In genomic region chrX:108439434-108439883, GRCh38 we compare ENCODE assay signal across 9 cellular contexts. TPM values are rescaled to one million over a fixed set of nuclear protein-coding genes. Genes with fewer than 3 reads are reported as not detected.
A peak's percentile ranks its signal among the peaks of the same experiment; 100 is the strongest.
DNase-seq lines count a peak whose midpoint lies in the region; ATAC-seq and TF ChIP-seq lines count a peak whose summit lies in the region.
"Had no signal": no experiment of that assay in that cellular context is flagged by ENCODE, and none has a peak within 500 bp of the region (broad histone marks: within the 10 kb centered on the region; RNA-seq: fewer than 3 reads in every experiment).

Gene COL4A5 (plus strand): TSS chrX:108439838. CDS start chrX:108440126, 288 bp downstream.

- no peak for TF ChIP-seq POLR2A in stomach (IDR thresholded peaks at IDR 0.05)

- no peak within 1 kb of the TSS for H3K4me3 Mint-ChIP-seq in immature natural killer cell

- peaks cover 0 to 4% (median 0%) of the 10 kb centered on the region in 3 donors for H3K36me3 Mint-ChIP-seq in immature natural killer cell

- H3K4me1 ChIP-seq in duodenal mucosa (ENCODE audit: control insufficient read depth in 1 of 2, insufficient read depth in 2 of 2, low read length in 2 of 2) (no peaks in the 10 kb centered on the region), stomach (no peaks in the 10 kb centered on the region)

- H3K9me3 Mint-ChIP-seq in immature natural killer cell = peaks cover 0 to 5% (median 1%) of the 10 kb centered on the region in 6 donors

- WGBS in stomach, 5 donors = 1 to 25% (median 6%) methylated on average over 11 to 12 of the region's 12 CpGs

- no peak for ATAC-seq in GM18868 (IDR thresholded peaks at IDR 0.05; ENCODE audit: unreplicated experiment)

- DNase-seq in HCEC 1CT (peak; percentile 90), OCI-M2 (lab: John Stamatoyannopoulos, UW; ENCODE audit: unreplicated experiment) (peak; percentile 1), left kidney (ENCODE audit: low read depth, low spot score) (peak; percentile 92), stomach (peak; percentile 49), immature natural killer cell (no peak)

- H3K9ac ChIP-seq in duodenal mucosa (ENCODE audit: low read depth in 1 of 2, low read length in 2 of 2) = no peak within 1 kb of the TSS

- intact Hi-C loops in stomach (cut with DNase I; ENCODE audit: low total_unique reads) = no loop called here

- peak within 1 kb of the TSS; percentile 70 for H3K27ac ChIP-seq in 22Rv1
- no peak within 1 kb of the TSS for H3K27ac ChIP-seq in duodenal mucosa (ENCODE audit: low read depth, low read length)
- peak within 1 kb of the TSS; percentile 26 to 78 (median 71) for H3K27ac ChIP-seq in stomach
- H3K27ac ChIP-seq: neutrophil had no signal

- H3K36me3 ChIP-seq in duodenal mucosa (ENCODE audit: control insufficient read depth in 1 of 2, insufficient read depth in 2 of 2, low read length in 2 of 2) (no peaks in the 10 kb centered on the region), stomach (no peaks in the 10 kb centered on the region)
- H3K36me3 ChIP-seq: neutrophil had no signal

- H3K27me3 ChIP-seq in duodenal mucosa (ENCODE audit: control insufficient read depth in 1 of 2, insufficient read depth in 2 of 2, low read length in 2 of 2) = peaks cover 4 to 5% of the 10 kb centered on the region in 2 donors
- peaks cover 0 to 21% (median 0%) of the 10 kb centered on the region in 3 donors for H3K27me3 ChIP-seq in stomach

- H3K27me3 Mint-ChIP-seq in immature natural killer cell (ENCODE audit: low read depth in 3 of 3) = peaks cover 3 to 24% (median 5%) of the 10 kb centered on the region in 3 donors

- H3K4me3 ChIP-seq in duodenal mucosa (ENCODE audit: low read depth in 1 of 2, low read length in 2 of 2) = peak within 1 kb of the TSS; percentile 58 to 67
- peak within 1 kb of the TSS; percentile 46 to 57 (median 56) for H3K4me3 ChIP-seq in stomach

- H3K27ac Mint-ChIP-seq in immature natural killer cell = no peak within 1 kb of the TSS

- TF ChIP-seq CTCF in 22Rv1 (IDR thresholded peaks at IDR 0.05) (no peak), stomach (IDR thresholded peaks at IDR 0.05) (no peak)

- TF ChIP-seq EP300 in stomach (IDR thresholded peaks at IDR 0.05) = no peak

- H3K4me1 Mint-ChIP-seq in immature natural killer cell = no peaks in the 10 kb centered on the region

- no peaks in the 10 kb centered on the region for H3K9me3 ChIP-seq in duodenal mucosa (ENCODE audit: control insufficient read depth in 1 of 2, low read length in 2 of 2)
- peaks cover 0 to 5% (median 0%) of the 10 kb centered on the region in 4 donors for H3K9me3 ChIP-seq in stomach
- H3K9me3 ChIP-seq: neutrophil had no signal

RNA-seq across cellular contexts. Expression of gene COL4A5, which starts in this region (rescaled TPM):
- 100 to 1,000 TPM in 1 of 5 donors, 10 to 100 TPM in 4; 26.1 to 160 (median 76.8) TPM for total RNA-seq in stomach
- polyA plus RNA-seq in stomach (10 to 100 TPM in 1 of 3 donors, 1 to 10 TPM in 2; 5.5 to 39.3 (median 6.0) TPM), immature natural killer cell (not detected)

Comparison
In these comparisons a context has a peak if more than half of its experiments do, and no peak if none do; other contexts are left out.
1. RNA of gene COL4A5 (polyA plus RNA-seq): 5.5 to 39.3 TPM in stomach; not detected in immature natural killer cell; every median in the first group is over 4 times any median in the second.
2. DNase-seq: peak in HCEC 1CT (single experiment), OCI-M2 (single experiment), left kidney (single experiment) and stomach (single experiment); none in immature natural killer cell (0 of 3).